In the genomic region with DNA sequence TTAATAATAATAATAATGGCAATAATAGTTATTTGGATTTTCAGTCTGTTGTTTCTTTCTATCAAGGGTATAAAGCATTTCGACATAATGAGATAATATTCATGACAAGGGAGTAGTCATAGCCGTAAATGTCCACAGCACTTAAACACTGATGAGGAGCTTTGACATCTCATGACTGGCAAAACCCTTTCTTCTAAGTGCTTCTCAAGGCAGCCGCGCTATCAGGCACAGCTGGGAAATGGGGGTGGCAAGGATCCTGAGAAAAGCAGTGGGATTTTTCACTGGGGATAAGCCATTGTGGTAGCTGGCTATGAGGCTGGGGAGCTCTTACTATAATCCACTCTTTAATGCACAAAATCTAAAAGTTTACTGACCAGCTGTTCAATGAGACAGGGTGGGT, we compare ENCODE assay signal across 12 cellular contexts.
DNase-seq lines count a peak whose midpoint lies in the region; ATAC-seq and TF ChIP-seq lines count a peak whose summit lies in the region.
"Had no signal": no experiment of that assay in that cellular context is flagged by ENCODE, and none has a peak within 500 bp of the region (broad histone marks: within the 10 kb centered on the region; RNA-seq: fewer than 3 reads in every experiment).

No MANE protein-coding gene starts in this region.

- no peak for TF ChIP-seq CTCF in SK-N-SH (IDR thresholded peaks at IDR 0.05)
- no peak for TF ChIP-seq CTCF in gastroesophageal sphincter (IDR thresholded peaks at IDR 0.05)
- TF ChIP-seq CTCF in sigmoid colon (IDR thresholded peaks at IDR 0.05): no peak
- no peak for TF ChIP-seq CTCF in psoas muscle (IDR thresholded peaks at IDR 0.05)

- no peak for TF ChIP-seq RAD21 in SK-N-SH (IDR thresholded peaks at IDR 0.05; ENCODE audit: low read length)

- H3K4me3 ChIP-seq in SK-N-SH (ENCODE audit: low read depth in 2 of 2, low read length in 1 of 2) (no peak overlapping the region), gastroesophageal sphincter (no peak overlapping the region), sigmoid colon (no peak overlapping the region), psoas muscle (no peak overlapping the region)

- H3K36me3 ChIP-seq in SK-N-SH (replicated peaks in 1 of 2; ENCODE audit: control insufficient read depth in 1 of 2, insufficient read depth in 2 of 2, low read length in 1 of 2) (no peaks in the 10 kb centered on the region), gastroesophageal sphincter (no peaks in the 10 kb centered on the region), sigmoid colon (no peaks in the 10 kb centered on the region), psoas muscle (ENCODE audit: insufficient read depth in 1 of 2, low read depth in 1 of 2) (no peaks in the 10 kb centered on the region)

- peaks cover 12% of the 10 kb centered on the region for H3F3A ChIP-seq in SK-N-SH (replicated peaks; ENCODE audit: insufficient read depth)

- TF ChIP-seq EP300 in SK-N-SH (IDR thresholded peaks at IDR 0.05; ENCODE audit: borderline replicate concordance in 1 of 2, low read depth in 1 of 2, low read length in 1 of 2) (no peak), gastroesophageal sphincter (IDR thresholded peaks at IDR 0.05) (no peak), sigmoid colon (IDR thresholded peaks at IDR 0.05) (no peak)

- intact Hi-C loops in sigmoid colon (cut with DNase I) (no loop called here), psoas muscle (cut with DNase I) (no loop called here)

- WGBS in SK-N-SH (ENCODE audit: low lambda C conversion rate): 95% methylated on average over 4 of the region's 4 CpGs
- WGBS in gastroesophageal sphincter (ENCODE audit: low coverage in 1 of 2), 2 donors: 85 to 89% methylated on average over 2 to 4 of the region's 4 CpGs
- WGBS in sigmoid colon, 2 donors: 84 to 89% methylated on average over 4 of the region's 4 CpGs
- WGBS in psoas muscle, 3 donors: 74 to 81% (median 80%) methylated on average over 4 of the region's 4 CpGs

- H3K4me2 ChIP-seq in SK-N-SH: no peak overlapping the region

- no peaks in the 10 kb centered on the region for H3K27me3 ChIP-seq in SK-N-SH (ENCODE audit: insufficient read depth)
- no peaks in the 10 kb centered on the region for H3K27me3 ChIP-seq in gastroesophageal sphincter
- H3K27me3 ChIP-seq in sigmoid colon: no peaks in the 10 kb centered on the region
- H3K27me3 ChIP-seq in psoas muscle (ENCODE audit: insufficient read depth in 3 of 3, low read length in 2 of 3): no peaks in the 10 kb centered on the region

- H2AFZ ChIP-seq in SK-N-SH (ENCODE audit: low read depth): 0 out of 2 replicates have a peak overlapping the region, but pooled peaks have one; percentile 32

- H3K9ac ChIP-seq in SK-N-SH: no peak overlapping the region

- H3K79me2 ChIP-seq in SK-N-SH (ENCODE audit: insufficient read depth): no peaks in the 10 kb centered on the region

- H3K4me1 ChIP-seq in SK-N-SH (ENCODE audit: control insufficient read depth in 1 of 2, insufficient read depth in 2 of 2, low read depth in 1 of 2, low read length in 1 of 2): peaks cover 2 to 19% of the 10 kb centered on the region in 2 experiments; a peak in 3 of 4 replicates
- H3K4me1 ChIP-seq in gastroesophageal sphincter: peaks cover 15 to 59% (median 38%) of the 10 kb centered on the region in 3 donors
- peaks cover 0 to 45% (median 40%) of the 10 kb centered on the region in 4 donors for H3K4me1 ChIP-seq in sigmoid colon
- H3K4me1 ChIP-seq in psoas muscle: peaks cover 2% of the 10 kb centered on the region

- H3K9me3 ChIP-seq in SK-N-SH (no peaks in the 10 kb centered on the region), gastroesophageal sphincter (no peaks in the 10 kb centered on the region), sigmoid colon (no peaks in the 10 kb centered on the region), psoas muscle (no peaks in the 10 kb centered on the region)

- no peaks in the 10 kb centered on the region for H3K9me2 ChIP-seq in SK-N-SH

- ATAC-seq in SK-N-SH treated with all-trans-retinoic acid at 6 μM for 48 hours: no peak
- ATAC-seq in gastroesophageal sphincter: no peak
- ATAC-seq in psoas muscle: no peak

- no peak for TF ChIP-seq POLR2A in gastroesophageal sphincter (IDR thresholded peaks at IDR 0.05)
- no peak for TF ChIP-seq POLR2A in sigmoid colon (IDR thresholded peaks at IDR 0.05)

- POLR2A ChIA-PET in SK-N-SH (lab: Yijun Ruan, JAX): no interaction called here

- CTCF ChIA-PET in SK-N-SH (lab: Yijun Ruan, JAX): interaction anchor here (1.5 kb wide), 1 partner anchor 12 kb away, joined by 7 read pairs; no protein-coding TSS in a partner anchor

- DNase-seq in SK-N-SH (no peak), sigmoid colon (no peak), AML-193 (lab: John Stamatoyannopoulos, UW) (no peak), psoas muscle (no peak), GM03348 (ENCODE audit: low spot score) (no peak)
- DNase-seq: Karpas-422; NCI-H1417 treated with DMSO at 0.1 percent for 48 hours; NCI-H187; NCI-H510A; NK-92 treated with Interleukin-12 subunit alpha and Interleukin-12 subunit beta, amount 100 ng/mL, for 24 hours had no signal

- H4K20me1 ChIP-seq in SK-N-SH (ENCODE audit: insufficient read depth): no peaks in the 10 kb centered on the region

- no peak overlapping the region for H3K27ac ChIP-seq in SK-N-SH (ENCODE audit: low read depth in 2 of 2, low read length in 1 of 2)
- peak overlapping the region; percentile 87 to 99 (median 90) for H3K27ac ChIP-seq in gastroesophageal sphincter
- peak overlapping the region in 3 of 4 donors; percentile 78 to 88 (median 79) for H3K27ac ChIP-seq in sigmoid colon
- no peak overlapping the region for H3K27ac ChIP-seq in psoas muscle

TF ChIP-seq in SK-N-SH, 30 proteins besides CTCF, POLR2A, EP300 and RAD21 (continues in another document):
- TF ChIP-seq RXRA (IDR thresholded peaks at IDR 0.05; ENCODE audit: borderline replicate concordance, low read depth) (no peak), GABPA (IDR thresholded peaks at IDR 0.05; ENCODE audit: low read depth) (no peak), YY1 (IDR thresholded peaks at IDR 0.05; ENCODE audit: low read depth) (no peak), FOXM1 (IDR thresholded peaks at IDR 0.05; ENCODE audit: low read depth) (no peak), TCF12 (IDR thresholded peaks at IDR 0.05) (no peak), SIN3A (IDR thresholded peaks at IDR 0.05; ENCODE audit: borderline replicate concordance, low read depth, low read length) (no peak), NRF1 (IDR thresholded peaks at IDR 0.05; ENCODE audit: low read depth, low read length) (no peak)
- TF ChIP-seq, protein P1, sequence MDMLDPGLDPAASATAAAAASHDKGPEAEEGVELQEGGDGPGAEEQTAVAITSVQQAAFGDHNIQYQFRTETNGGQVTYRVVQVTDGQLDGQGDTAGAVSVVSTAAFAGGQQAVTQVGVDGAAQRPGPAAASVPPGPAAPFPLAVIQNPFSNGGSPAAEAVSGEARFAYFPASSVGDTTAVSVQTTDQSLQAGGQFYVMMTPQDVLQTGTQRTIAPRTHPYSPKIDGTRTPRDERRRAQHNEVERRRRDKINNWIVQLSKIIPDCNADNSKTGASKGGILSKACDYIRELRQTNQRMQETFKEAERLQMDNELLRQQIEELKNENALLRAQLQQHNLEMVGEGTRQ (IDR thresholded peaks at IDR 0.05; ENCODE audit: borderline replicate concordance, low read depth, low read length): no peak

TF ChIP-seq in SK-N-SH treated with all-trans-retinoic acid at 6 μM for 48 hours, 23 proteins besides CTCF, POLR2A, EP300 and RAD21:
- TF ChIP-seq ZNF70 (CRISPR knock-in tag; IDR thresholded peaks at IDR 0.05): no peak
- no peak for TF ChIP-seq OSR1 (CRISPR knock-in tag; IDR thresholded peaks at IDR 0.05)
- TF ChIP-seq GLIS3 (CRISPR knock-in tag; IDR thresholded peaks at IDR 0.05): no peak
- no peak for TF ChIP-seq ZNF8 (CRISPR knock-in tag; IDR thresholded peaks at IDR 0.05)
- TF ChIP-seq ZFP30 (CRISPR knock-in tag; IDR thresholded peaks at IDR 0.05): no peak
- TF ChIP-seq, protein P2, sequence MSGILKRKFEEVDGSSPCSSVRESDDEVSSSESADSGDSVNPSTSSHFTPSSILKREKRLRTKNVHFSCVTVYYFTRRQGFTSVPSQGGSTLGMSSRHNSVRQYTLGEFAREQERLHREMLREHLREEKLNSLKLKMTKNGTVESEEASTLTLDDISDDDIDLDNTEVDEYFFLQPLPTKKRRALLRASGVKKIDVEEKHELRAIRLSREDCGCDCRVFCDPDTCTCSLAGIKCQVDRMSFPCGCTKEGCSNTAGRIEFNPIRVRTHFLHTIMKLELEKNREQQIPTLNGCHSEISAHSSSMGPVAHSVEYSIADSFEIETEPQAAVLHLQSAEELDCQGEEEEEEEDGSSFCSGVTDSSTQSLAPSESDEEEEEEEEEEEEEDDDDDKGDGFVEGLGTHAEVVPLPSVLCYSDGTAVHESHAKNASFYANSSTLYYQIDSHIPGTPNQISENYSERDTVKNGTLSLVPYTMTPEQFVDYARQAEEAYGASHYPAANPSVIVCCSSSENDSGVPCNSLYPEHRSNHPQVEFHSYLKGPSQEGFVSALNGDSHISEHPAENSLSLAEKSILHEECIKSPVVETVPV (CRISPR knock-in tag; IDR thresholded peaks at IDR 0.05): no peak
- TF ChIP-seq CSDC2 (CRISPR knock-in tag; IDR thresholded peaks at IDR 0.05): no peak

Comparison
In these comparisons a context has a peak if more than half of its experiments do, and no peak if none do; other contexts are left out.
1. H3K27ac ChIP-seq: peak in gastroesophageal sphincter (4 of 4) and sigmoid colon (3 of 4); none in SK-N-SH (0 of 2) and psoas muscle (single experiment).